ENCODE assay signal across 1 cellular context in genomic region chr19:35629332-35629633, GRCh38.
TF ChIP-seq lines count a peak whose summit lies in the region.

No MANE protein-coding gene starts in this region.

TF ChIP-seq in GM23338, 12 proteins besides CTCF, POLR2A, EP300 and RAD21 (continued from another document):
- no peak for TF ChIP-seq ZNF462 (CRISPR knock-in tag; IDR thresholded peaks at IDR 0.05)
- no peak for TF ChIP-seq CREB1 (CRISPR knock-in tag; IDR thresholded peaks at IDR 0.05; ENCODE audit: low read depth)
- TF ChIP-seq EZH2 (IDR thresholded peaks at IDR 0.05; ENCODE audit: low read depth, unreplicated experiment): no peak
- TF ChIP-seq EZH2phosphoT487 (IDR thresholded peaks at IDR 0.05; ENCODE audit: unreplicated experiment): no peak
- no peak for TF ChIP-seq REST (IDR thresholded peaks at IDR 0.05; ENCODE audit: unreplicated experiment)
- TF ChIP-seq ZNF331 (CRISPR knock-in tag; IDR thresholded peaks at IDR 0.05; ENCODE audit: low read depth): no peak
- no peak for TF ChIP-seq ZNF114 (CRISPR knock-in tag; IDR thresholded peaks at IDR 0.05)
- TF ChIP-seq POLR2AphosphoS5 (IDR thresholded peaks at IDR 0.05; ENCODE audit: low read depth): no peak
